In the genomic region with DNA sequence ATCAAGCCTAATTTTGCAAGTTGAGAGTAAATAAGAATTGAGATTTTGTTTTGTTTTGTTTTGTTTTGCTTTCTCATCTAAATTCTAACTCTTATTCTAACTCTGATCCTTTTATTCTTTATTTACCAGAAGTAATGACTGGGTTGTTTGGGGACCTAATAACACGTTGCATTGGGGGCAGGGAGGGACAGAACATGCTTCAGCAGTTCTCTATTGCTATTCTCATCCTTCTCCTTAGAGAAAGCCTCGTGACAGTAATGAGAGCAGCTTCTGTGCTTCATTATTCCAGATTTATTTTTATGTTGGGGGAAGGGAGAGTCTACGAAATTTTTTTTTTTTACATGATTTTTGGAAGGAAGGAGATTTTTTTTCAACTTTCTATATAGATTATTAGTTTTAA, we compare ENCODE assay signal across 11 cellular contexts. TPM values are rescaled to one million over a fixed set of nuclear protein-coding genes. Genes with fewer than 3 reads are reported as not detected.
A peak's percentile ranks its signal among the peaks of the same experiment; 100 is the strongest.
DNase-seq lines count a peak whose midpoint lies in the region; ATAC-seq and TF ChIP-seq lines count a peak whose summit lies in the region.
"Had no signal": no experiment of that assay in that cellular context is flagged by ENCODE, and none has a peak within 500 bp of the region (broad histone marks: within the 10 kb centered on the region; RNA-seq: fewer than 3 reads in every experiment).

No MANE protein-coding gene starts in this region.

- H3K36me3 ChIP-seq in DOHH2 (ENCODE audit: control insufficient read depth, low read length) (no peaks in the 10 kb centered on the region), heart right ventricle (peaks cover 0 to 39% (median 0%) of the 10 kb centered on the region in 9 donors), rectal smooth muscle tissue (ENCODE audit: control insufficient read depth, insufficient read depth, low read length) (no peaks in the 10 kb centered on the region), osteoblast (ENCODE audit: insufficient read depth, low read length) (peaks cover 7% of the 10 kb centered on the region)

- H3K27ac Mint-ChIP-seq in T-helper 17 cell: peak overlapping the region; percentile 37

- intact Hi-C loops in heart right ventricle (cut with DNase I): loop anchor here in 2 of 10 donors (5.0 to 10.0 kb wide), 2 partner anchors 46 to 63 kb away; no protein-coding TSS in a partner anchor

- H3K27me3 Mint-ChIP-seq in T-helper 17 cell: no peaks in the 10 kb centered on the region

- no peaks in the 10 kb centered on the region for H3K36me3 Mint-ChIP-seq in T-helper 17 cell (ENCODE audit: low read depth)

- H3K79me2 ChIP-seq in DOHH2 (ENCODE audit: control insufficient read depth, low read length) (peaks cover 12% of the 10 kb centered on the region), osteoblast (ENCODE audit: insufficient read depth, low read length) (peaks cover 47% of the 10 kb centered on the region)

- no peaks in the 10 kb centered on the region for H3K9me3 ChIP-seq in DOHH2 (ENCODE audit: control insufficient read depth, insufficient read depth, low read length)
- H3K9me3 ChIP-seq in T-helper 17 cell (ENCODE audit: control insufficient read depth, low read length, poor library complexity, severe bottlenecking): no peaks in the 10 kb centered on the region
- no peaks in the 10 kb centered on the region for H3K9me3 ChIP-seq in heart right ventricle
- H3K9me3 ChIP-seq in osteoblast (ENCODE audit: low read depth, low read length): no peaks in the 10 kb centered on the region

- TF ChIP-seq CTCF in DOHH2 (IDR thresholded peaks at IDR 0.05; ENCODE audit: low read depth, low read length, poor library complexity, severe bottlenecking) (no peak), heart right ventricle (IDR thresholded peaks at IDR 0.05) (no peak), osteoblast (IDR thresholded peaks at IDR 0.05; ENCODE audit: extremely low read depth, low read depth, low read length) (no peak), GM10266 (IDR thresholded peaks at IDR 0.05; ENCODE audit: control insufficient read depth, insufficient read depth, low read depth, missing control alignments) (no peak)

- peaks cover 22% of the 10 kb centered on the region for H3F3A ChIP-seq in DOHH2 (ENCODE audit: control insufficient read depth, insufficient read depth)

- H3K4me3 Mint-ChIP-seq in T-helper 17 cell: no peak overlapping the region

- peaks cover 14% of the 10 kb centered on the region for H3K4me1 Mint-ChIP-seq in T-helper 17 cell

- H3K4me2 ChIP-seq in DOHH2 (ENCODE audit: low read length) (peak overlapping the region; percentile 81), osteoblast (ENCODE audit: insufficient read depth, low read length) (no peak overlapping the region)

- peak overlapping the region; percentile 75 for H3K27ac ChIP-seq in DOHH2 (ENCODE audit: low read depth, low read length)
- peak overlapping the region in 9 of 10 donors; percentile 44 to 81 (median 68) for H3K27ac ChIP-seq in heart right ventricle
- H3K27ac ChIP-seq in rectal smooth muscle tissue (ENCODE audit: low read depth, low read length): peak overlapping the region; percentile 14
- H3K27ac ChIP-seq in osteoblast (ENCODE audit: low read depth, low read length): no peak overlapping the region

- WGBS in heart right ventricle, 2 donors: 20 to 21% methylated on average over 3 of the region's 3 CpGs

- no peak for DNase-seq in T-helper 17 cell
- peak in 1 of 2 donors; percentile 62 for DNase-seq in heart right ventricle
- no peak for DNase-seq in NCI-H345 (lab: John Stamatoyannopoulos, UW)
- no peak for DNase-seq in osteoblast (ENCODE audit: insufficient read length, low spot score, missing footprints)
- DNase-seq in GM10266 (ENCODE audit: extremely low spot score): no peak
- DNase-seq: activated CD4-positive, alpha-beta T cell treated with anti-CD3 and anti-CD28 coated beads, Interleukin-2, amount 50 U/mL, for 1 hour; activated T-cell treated with anti-CD3 and anti-CD28 coated beads, Interleukin-2, amount 50 U/mL, for 48 hours; effector memory CD4-positive, alpha-beta T cell had no signal

- H3K4me3 ChIP-seq in DOHH2 (ENCODE audit: low read length) (peak overlapping the region; percentile 32), heart right ventricle (peak overlapping the region in 4 of 10 donors; percentile 0 to 29 (median 7)), rectal smooth muscle tissue (ENCODE audit: low read length) (no peak overlapping the region), osteoblast (ENCODE audit: insufficient read depth, low read length) (no peak overlapping the region)

- no peaks in the 10 kb centered on the region for H3K27me3 ChIP-seq in DOHH2 (ENCODE audit: control insufficient read depth, low read length)
- H3K27me3 ChIP-seq in heart right ventricle: no peaks in the 10 kb centered on the region
- no peaks in the 10 kb centered on the region for H3K27me3 ChIP-seq in rectal smooth muscle tissue (ENCODE audit: control insufficient read depth, insufficient read depth, low read length)
- H3K27me3 ChIP-seq in osteoblast (ENCODE audit: insufficient read depth, low read length): no peaks in the 10 kb centered on the region

- H2AFZ ChIP-seq in osteoblast (ENCODE audit: low read length): no peak overlapping the region

- H4K20me1 ChIP-seq in DOHH2 (ENCODE audit: control insufficient read depth, insufficient read depth, low read depth, low read length) (no peaks in the 10 kb centered on the region), osteoblast (ENCODE audit: insufficient read depth, low read length) (peaks cover 9% of the 10 kb centered on the region)

- ATAC-seq in T-helper 17 cell (no peak), heart right ventricle (peak in 7 of 8 donors; percentile 79 to 94 (median 86)), GM18502 (IDR thresholded peaks at IDR 0.05; ENCODE audit: poor library complexity, unreplicated experiment) (no peak)

- no peaks in the 10 kb centered on the region for H3K9me2 ChIP-seq in DOHH2 (replicated peaks; ENCODE audit: control insufficient read depth, low read length)

- H3K4me1 ChIP-seq in DOHH2 (ENCODE audit: control insufficient read depth, low read length): peaks cover 89% of the 10 kb centered on the region
- H3K4me1 ChIP-seq in heart right ventricle: peaks cover 3 to 98% (median 75%) of the 10 kb centered on the region in 9 donors
- peaks cover 4% of the 10 kb centered on the region for H3K4me1 ChIP-seq in rectal smooth muscle tissue (ENCODE audit: control insufficient read depth, insufficient read depth, low read length)
- peaks cover 9% of the 10 kb centered on the region for H3K4me1 ChIP-seq in osteoblast (ENCODE audit: insufficient read depth, low read length)

- no peak overlapping the region for H3K9ac ChIP-seq in rectal smooth muscle tissue (ENCODE audit: low read length)

RNA-seq across cellular contexts. Expression of a gene that starts 21.1 kb away (rescaled TPM):
- total RNA-seq in T-helper 17 cell: 10 to 100 TPM; 25.3 to 33.3 TPM
- 100 to 1,000 TPM; 116 to 279 (median 187) TPM for total RNA-seq in heart right ventricle
- 10 to 100 TPM; 29.4 to 35.4 TPM for polyA plus RNA-seq in heart right ventricle
- total RNA-seq in osteoblast: 36.2 and 41.6 TPM in 2 replicates

Comparison
In these comparisons a context has a peak if more than half of its experiments do, and no peak if none do; other contexts are left out.
1. ATAC-seq: peak in heart right ventricle (7 of 8); none in T-helper 17 cell (single experiment) and GM18502 (single experiment).